ENCODE assay signal across 8 cellular contexts in genomic region chr20:63830821-63831593, GRCh38. TPM values are rescaled to one million over a fixed set of nuclear protein-coding genes. Genes with fewer than 3 reads are reported as not detected.
DNase-seq lines count a peak whose midpoint lies in the region; ATAC-seq and TF ChIP-seq lines count a peak whose summit lies in the region.

Gene ZBTB46 (minus strand): TSS chr20:63831264. CDS start chr20:63790757, 40,507 bp downstream.

- peaks cover 11% of the 10 kb centered on the region for H3K27me3 ChIP-seq in Caco-2 (replicated peaks; ENCODE audit: control insufficient read depth, insufficient read depth, low read length)

- DNase-seq in Caco-2 (peak in 1 of 2 experiments; percentile 90), NCI-H2196 (lab: John Stamatoyannopoulos, UW; ENCODE audit: unreplicated experiment) (peak; percentile 73), T47D (ENCODE audit: low read depth in 1 of 2, low spot score in 1 of 2) (peak; percentile 78 to 99), iris pigment epithelial cell (ENCODE audit: low read depth) (peak; percentile 56), SW 1271 (lab: John Stamatoyannopoulos, UW) (no peak)
- peak; percentile 24 for DNase-seq in stimulated activated CD8-positive, alpha-beta memory T cell treated with anti-CD3 and anti-CD28 coated beads, Interleukin-15, amount 100 ng/mL, for 24 hours (ENCODE audit: low read depth)

- ATAC-seq in GM19372 (IDR thresholded peaks at IDR 0.05; ENCODE audit: low read depth, unreplicated experiment) (peak; percentile 56), HG02571 (IDR thresholded peaks at IDR 0.05; ENCODE audit: unreplicated experiment) (no peak)

- in situ Hi-C loops in T47D (cut with HindIII; ENCODE audit: low pct_unique_long_range_greater_than_20kb, low sequenced_read_pairs) = no loop called here

- TF ChIP-seq CTCF in Caco-2 (IDR thresholded peaks at IDR 0.05; ENCODE audit: insufficient read depth in 1 of 2, low read depth in 1 of 2, low read length in 1 of 2, severe bottlenecking in 1 of 2, unreplicated experiment in 1 of 2) = no peak

- CTCF ChIA-PET in Caco-2 (lab: Charles Lee) = no interaction called here

- no TSS peak for BruUV-seq in Caco-2 (replicated peaks; lab: Mats Ljungman, UMichigan)

- no peaks in the 10 kb centered on the region for H3K9me3 Mint-ChIP-seq in Caco-2 (ENCODE audit: unreplicated experiment)

- H3K4me1 Mint-ChIP-seq in Caco-2 (ENCODE audit: low read depth, unreplicated experiment) = peaks cover 23% of the 10 kb centered on the region

- peaks cover 36% of the 10 kb centered on the region for H3K4me1 ChIP-seq in Caco-2

- POLR2A ChIA-PET in Caco-2 (lab: Charles Lee) = no interaction called here

- H3K4me3 Mint-ChIP-seq in Caco-2 (ENCODE audit: unreplicated experiment) = peak within 1 kb of the TSS; percentile 71

- no peak within 1 kb of the TSS for H3K27ac Mint-ChIP-seq in Caco-2 (ENCODE audit: unreplicated experiment)

- peak within 1 kb of the TSS; percentile 59 for H3K4me3 ChIP-seq in Caco-2 (ENCODE audit: low read depth, low read length)

- peaks cover 9% of the 10 kb centered on the region for H3K27me3 Mint-ChIP-seq in Caco-2 (ENCODE audit: insufficient read depth, unreplicated experiment)

- intact Hi-C loops in Caco-2 (cut with micrococcal nuclease; ENCODE audit: unreplicated experiment) = no loop called here

- H3K36me3 Mint-ChIP-seq in Caco-2 (ENCODE audit: insufficient read depth, unreplicated experiment) = peaks cover 11% of the 10 kb centered on the region

- no peaks in the 10 kb centered on the region for H3K36me3 ChIP-seq in Caco-2 (ENCODE audit: control insufficient read depth, insufficient read depth, low read length)

- H3K9me3 ChIP-seq in Caco-2 = no peaks in the 10 kb centered on the region

RNA-seq across cellular contexts. Expression of gene ZBTB46, which starts in this region (rescaled TPM):
- total RNA-seq in Caco-2 (2022) = 9.1 and 9.5 TPM in 2 replicates

Comparison
In these comparisons a context has a peak if more than half of its experiments do, and no peak if none do; other contexts are left out.
1. DNase-seq: peak in NCI-H2196 (single experiment), T47D (2 of 2), iris pigment epithelial cell (single experiment) and stimulated activated CD8-positive, alpha-beta memory T cell treated with anti-CD3 and anti-CD28 coated beads, Interleukin-15, amount 100 ng/mL, for 24 hours (single experiment); none in SW 1271 (0 of 2).